In genomic region chr21:45403825-45404725, GRCh38 we compare ENCODE assay signal across 8 cellular contexts. TPM values are rescaled to one million over a fixed set of nuclear protein-coding genes. Genes with fewer than 3 reads are reported as not detected.
DNase-seq lines count a peak whose midpoint lies in the region; ATAC-seq lines count a peak whose summit lies in the region.

No MANE protein-coding gene starts in this region.

- peaks cover 5% of the 10 kb centered on the region for H3K27me3 ChIP-seq in HUES48 (ENCODE audit: control insufficient read depth, insufficient read depth, low read length)
- H3K27me3 ChIP-seq in adipocyte (replicated peaks; ENCODE audit: control insufficient read depth, insufficient read depth, low read length): no peaks in the 10 kb centered on the region
- H3K27me3 ChIP-seq in iPS-20b (ENCODE audit: insufficient read depth, low read length): peaks cover 24% of the 10 kb centered on the region

- H3K4me3 Mint-ChIP-seq in stimulated activated naive B cell treated with anti-CD40 and anti-IgM and Interleukin-4, amounts not matched to agents 10 μg/mL and 1 μg/mL and 100 μg/mL, for 72 hours: peak overlapping the region; percentile 75 to 86

- H3K4me3 ChIP-seq in HUES48 (ENCODE audit: low read depth, low read length) (peak overlapping the region; percentile 69), adipocyte (ENCODE audit: low read length) (peak overlapping the region; percentile 56), iPS-20b (ENCODE audit: low read length) (peak overlapping the region; percentile 67; the same call in 1 of the 2 replicates)

- peaks cover 9 to 20% of the 10 kb centered on the region in 2 donors for H3K4me1 Mint-ChIP-seq in stimulated activated naive B cell treated with anti-CD40 and anti-IgM and Interleukin-4, amounts not matched to agents 10 μg/mL and 1 μg/mL and 100 μg/mL, for 72 hours

- H3K9me3 ChIP-seq in HUES48 (ENCODE audit: control insufficient read depth, insufficient read depth, low read length): peaks cover 6% of the 10 kb centered on the region
- peaks cover 11% of the 10 kb centered on the region for H3K9me3 ChIP-seq in adipocyte (ENCODE audit: control insufficient read depth, low read length)
- peaks cover 12% of the 10 kb centered on the region; the same call in 1 of the 2 replicates for H3K9me3 ChIP-seq in iPS-20b (ENCODE audit: insufficient read depth, low read depth, low read length)

- DNase-seq in adipocyte (ENCODE audit: low read depth) (no peak), cortex of kidney (lab: John Stamatoyannopoulos, UW) (no peak), occipital lobe (lab: John Stamatoyannopoulos, UW) (no peak)
- no peak for DNase-seq in stimulated activated naive B cell treated with anti-CD40 and anti-IgM and Interleukin-4, amounts not matched to agents 10 μg/mL and 1 μg/mL and 100 μg/mL, for 72 hours

- no peak overlapping the region for H3K9ac ChIP-seq in HUES48 (ENCODE audit: low read depth, low read length)
- H3K9ac ChIP-seq in adipocyte (ENCODE audit: low read length): no peak overlapping the region
- H3K9ac ChIP-seq in iPS-20b (ENCODE audit: low read depth, low read length): peak overlapping the region; percentile 55; the same call in 1 of the 2 replicates

- H3K36me3 Mint-ChIP-seq in stimulated activated naive B cell treated with anti-CD40 and anti-IgM and Interleukin-4, amounts not matched to agents 10 μg/mL and 1 μg/mL and 100 μg/mL, for 72 hours: peaks cover 6 to 12% of the 10 kb centered on the region in 2 donors

- peak; percentile 16 to 26 for ATAC-seq in stimulated activated naive B cell treated with anti-CD40 and anti-IgM and Interleukin-4, amounts not matched to agents 10 μg/mL and 1 μg/mL and 100 μg/mL, for 72 hours (replicated peaks)
- no peak for ATAC-seq in GM21786 (IDR thresholded peaks at IDR 0.05; ENCODE audit: unreplicated experiment)
- no peak for ATAC-seq in HG03025 (IDR thresholded peaks at IDR 0.05; ENCODE audit: low FRiP score, unreplicated experiment)

- peaks cover 7% of the 10 kb centered on the region in 2 donors for H3K9me3 Mint-ChIP-seq in stimulated activated naive B cell treated with anti-CD40 and anti-IgM and Interleukin-4, amounts not matched to agents 10 μg/mL and 1 μg/mL and 100 μg/mL, for 72 hours

- peak overlapping the region; percentile 70 for H3K27ac Mint-ChIP-seq in stimulated activated naive B cell treated with anti-CD40 and anti-IgM and Interleukin-4, amounts not matched to agents 10 μg/mL and 1 μg/mL and 100 μg/mL, for 72 hours

- H3K4me1 ChIP-seq in HUES48 (ENCODE audit: control insufficient read depth, insufficient read depth, low read length) (peaks cover 28% of the 10 kb centered on the region), adipocyte (ENCODE audit: control insufficient read depth, insufficient read depth, low read length) (peaks cover 28% of the 10 kb centered on the region), iPS-20b (ENCODE audit: insufficient read depth, low read length) (peaks cover 26% of the 10 kb centered on the region)

- peaks cover 70 to 85% of the 10 kb centered on the region in 2 donors for H3K27me3 Mint-ChIP-seq in stimulated activated naive B cell treated with anti-CD40 and anti-IgM and Interleukin-4, amounts not matched to agents 10 μg/mL and 1 μg/mL and 100 μg/mL, for 72 hours

- peaks cover 3% of the 10 kb centered on the region; the same call in 1 of the 2 replicates for H3K36me3 ChIP-seq in HUES48 (ENCODE audit: control insufficient read depth, insufficient read depth, low read length)
- no peaks in the 10 kb centered on the region for H3K36me3 ChIP-seq in adipocyte (ENCODE audit: control insufficient read depth, insufficient read depth, low read length, severe bottlenecking)
- H3K36me3 ChIP-seq in iPS-20b (ENCODE audit: insufficient read depth, low read depth, low read length): 0 out of 2 replicates have a peak, but pooled peaks cover 1% of the 10 kb centered on the region

- H3K27ac ChIP-seq in HUES48 (ENCODE audit: low read depth, low read length): peak overlapping the region; percentile 56
- H3K27ac ChIP-seq in iPS-20b (ENCODE audit: low read length): no peak overlapping the region

RNA-seq across cellular contexts. Expression of gene COL18A1, which starts 0.9 kb away (rescaled TPM):
- total RNA-seq in occipital lobe: 15.4 TPM

Comparison
In these comparisons a context has a peak if more than half of its experiments do, and no peak if none do; other contexts are left out.
1. ATAC-seq: peak in stimulated activated naive B cell treated with anti-CD40 and anti-IgM and Interleukin-4, amounts not matched to agents 10 μg/mL and 1 μg/mL and 100 μg/mL, for 72 hours (2 of 2); none in GM21786 (single experiment) and HG03025 (single experiment).
2. Peak in every context shown above with its lines, with median percentiles within 50 percentile points of each other: H3K4me3 ChIP-seq.